In genomic region chr19:17862711-17863519, GRCh38 we compare ENCODE assay signal across 1 cellular context.
TF ChIP-seq lines count a peak whose summit lies in the region.

No MANE protein-coding gene starts in this region.

TF ChIP-seq in GM12878, 131 proteins besides CTCF, POLR2A, EP300 and RAD21:
- TF ChIP-seq EED (IDR thresholded peaks at IDR 0.05; ENCODE audit: low read depth), result no peak
- TF ChIP-seq SUPT20H (IDR thresholded peaks at IDR 0.05; ENCODE audit: borderline replicate concordance, control insufficient read depth, low read depth, low read length), result no peak
- peak; percentile 56; the same call in 1 of the 2 replicates for TF ChIP-seq PAX5 (IDR thresholded peaks at IDR 0.05; ENCODE audit: borderline replicate concordance, low read depth, low read length)
- TF ChIP-seq BACH1 (IDR thresholded peaks at IDR 0.05; ENCODE audit: borderline replicate concordance), result 0 out of 2 replicates have a peak, but pooled peaks have one; percentile 43
- TF ChIP-seq GATAD2B (conservative IDR thresholded peaks at IDR 0.05; ENCODE audit: low read depth), result peak; percentile 53; the same call in 1 of the 2 replicates
- TF ChIP-seq HSF1 (IDR thresholded peaks at IDR 0.05; ENCODE audit: low read depth, low read length), result no peak
- 0 out of 2 replicates have a peak, but pooled peaks have one; percentile 17 for TF ChIP-seq CREB1 (IDR thresholded peaks at IDR 0.05; ENCODE audit: low read depth)
- TF ChIP-seq NR2F1 (conservative IDR thresholded peaks at IDR 0.05), result 0 out of 2 replicates have a peak, but pooled peaks have one; percentile 11
- peak; percentile 62 for TF ChIP-seq PKNOX1 (IDR thresholded peaks at IDR 0.05)
- TF ChIP-seq IKZF1 (conservative IDR thresholded peaks at IDR 0.05), result 0 out of 2 replicates have a peak, but pooled peaks have one; percentile 21
- peak; percentile 40; the same call in 1 of the 2 replicates for TF ChIP-seq SPI1 (IDR thresholded peaks at IDR 0.05; ENCODE audit: borderline replicate concordance, insufficient read depth, low read depth, low read length)
- no peak for TF ChIP-seq REST (IDR thresholded peaks at IDR 0.05; ENCODE audit: low read depth, low read length)
- peak in 1 of 2 experiments; percentile 56; a peak in 2 of 4 replicates for TF ChIP-seq BHLHE40 (IDR thresholded peaks at IDR 0.05; ENCODE audit: borderline replicate concordance in 1 of 2, low read depth in 2 of 2, low read length in 1 of 2)
- TF ChIP-seq SIX5 (IDR thresholded peaks at IDR 0.05; ENCODE audit: low read depth, low read length, severe bottlenecking), result no peak
